Comparison of ENCODE assay signal across 26 cellular contexts in the genomic region with DNA sequence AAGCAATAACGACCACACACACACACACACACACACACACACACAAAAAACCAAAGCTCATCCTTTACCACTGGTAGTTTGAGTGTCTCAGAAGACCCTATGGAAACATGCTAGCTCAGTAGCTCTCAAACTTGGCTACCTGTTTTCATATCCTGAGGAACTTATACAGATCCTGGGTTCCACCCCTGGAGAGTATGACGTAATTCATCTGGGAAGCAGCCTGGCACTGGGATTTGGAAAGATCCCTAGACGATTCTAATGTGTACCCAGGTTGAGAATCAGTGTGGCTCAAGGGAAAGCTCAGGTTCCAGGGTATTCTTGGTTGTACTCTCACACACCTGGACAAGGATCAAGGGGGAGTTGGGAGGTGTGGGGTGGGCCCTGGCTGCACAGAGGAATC.
"Had no signal": no experiment of that assay in that cellular context is flagged by ENCODE, and none has a peak within 500 bp of the region (broad histone marks: within the 10 kb centered on the region; RNA-seq: fewer than 3 reads in every experiment).

No MANE protein-coding gene starts in this region.

- H3K9ac ChIP-seq: parathyroid adenoma had no signal

- DNase-seq: effector memory CD8-positive, alpha-beta T cell; foreskin fibroblast; glutamatergic neuron; kidney; left cardiac atrium; left ventricle myocardium superior; mesendoderm; naive B cell; spleen; stimulated activated CD4-positive, alpha-beta T cell treated with anti-CD3 and anti-CD28 coated beads, Interleukin-15, amount 100 ng/mL, for 24 hours; stimulated activated CD4-positive, alpha-beta T cell treated with anti-CD3 and anti-CD28 coated beads, Interleukin-1b, Interleukin-23, amount 100 ng/mL, for 48 hours; stimulated activated CD4-positive, alpha-beta T cell treated with anti-CD3 and anti-CD28 coated beads, Interleukin-4, amount 100 ng/mL, for 24 hours; tibial artery; upper lobe of left lung; uterus had no signal

- H2AFZ ChIP-seq: parathyroid adenoma had no signal

- H3K4me1 ChIP-seq: gastroesophageal sphincter, parathyroid adenoma, prostate gland, tibial artery, upper lobe of left lung, uterus had no signal

- H3K36me3 ChIP-seq: esophagus muscularis mucosa, gastroesophageal sphincter, prostate gland, spleen, tibial artery, upper lobe of left lung, uterus had no signal

- ATAC-seq: effector memory CD8-positive, alpha-beta T cell; gastroesophageal sphincter; left cardiac atrium; left ventricle myocardium superior; sciatic nerve; stimulated activated memory B cell treated with anti-CD40 and anti-IgM and Interleukin-4, amounts not matched to agents 10 μg/mL and 1 μg/mL and 100 μg/mL, for 72 hours had no signal

- H3K27me3 Mint-ChIP-seq: dendritic cell treated with granulocyte-macrophage colony-stimulating factor and Interleukin-4, amounts not matched to agents 40 ng/mL and 50 ng/mL, for 4 days; stimulated activated memory B cell treated with anti-CD40 and anti-IgM and Interleukin-4, amounts not matched to agents 10 μg/mL and 1 μg/mL and 100 μg/mL, for 72 hours had no signal

- H3K36me3 Mint-ChIP-seq: naive B cell; stimulated activated memory B cell treated with anti-CD40 and anti-IgM and Interleukin-4, amounts not matched to agents 10 μg/mL and 1 μg/mL and 100 μg/mL, for 72 hours had no signal

- H3K9me3 ChIP-seq: esophagus muscularis mucosa, gastroesophageal sphincter, prostate gland, spleen, tibial artery, upper lobe of left lung, uterus had no signal

- H3K4me3 Mint-ChIP-seq: dendritic cell treated with granulocyte-macrophage colony-stimulating factor and Interleukin-4, amounts not matched to agents 40 ng/mL and 50 ng/mL, for 4 days; effector memory CD8-positive, alpha-beta T cell; nephron; stimulated activated memory B cell treated with anti-CD40 and anti-IgM and Interleukin-4, amounts not matched to agents 10 μg/mL and 1 μg/mL and 100 μg/mL, for 72 hours; stimulated activated naive CD8-positive, alpha-beta T cell treated with anti-CD3 and anti-CD28 coated beads, Interleukin-15, Interleukin-2, amounts not matched to agents 100 ng/mL and 50 ng/mL, for 24 hours had no signal

- H3K27ac Mint-ChIP-seq: dendritic cell treated with granulocyte-macrophage colony-stimulating factor and Interleukin-4, amounts not matched to agents 40 ng/mL and 50 ng/mL, for 4 days; effector memory CD8-positive, alpha-beta T cell; nephron; stimulated activated memory B cell treated with anti-CD40 and anti-IgM and Interleukin-4, amounts not matched to agents 10 μg/mL and 1 μg/mL and 100 μg/mL, for 72 hours; stimulated activated naive CD8-positive, alpha-beta T cell treated with anti-CD3 and anti-CD28 coated beads, Interleukin-15, Interleukin-2, amounts not matched to agents 100 ng/mL and 50 ng/mL, for 24 hours had no signal

- H3K27me3 ChIP-seq: esophagus muscularis mucosa, gastroesophageal sphincter, upper lobe of left lung, uterus had no signal

- H3K27ac ChIP-seq: epithelial cell of prostate, esophagus muscularis mucosa, gastroesophageal sphincter, parathyroid adenoma, prostate gland, spleen, tibial artery, upper lobe of left lung, uterus had no signal

- H3K79me2 ChIP-seq: parathyroid adenoma had no signal

- H3K4me3 ChIP-seq: esophagus muscularis mucosa, gastroesophageal sphincter, lung, prostate gland, spleen, tibial artery, upper lobe of left lung, uterus had no signal

- H3K9me3 Mint-ChIP-seq: dendritic cell treated with granulocyte-macrophage colony-stimulating factor and Interleukin-4, amounts not matched to agents 40 ng/mL and 50 ng/mL, for 4 days; effector memory CD8-positive, alpha-beta T cell; naive B cell; nephron; stimulated activated memory B cell treated with anti-CD40 and anti-IgM and Interleukin-4, amounts not matched to agents 10 μg/mL and 1 μg/mL and 100 μg/mL, for 72 hours; stimulated activated naive CD8-positive, alpha-beta T cell treated with anti-CD3 and anti-CD28 coated beads, Interleukin-15, Interleukin-2, amounts not matched to agents 100 ng/mL and 50 ng/mL, for 24 hours had no signal
